In genomic region chr11:133163463-133164419, GRCh38 we compare ENCODE assay signal across 1 cellular context.
TF ChIP-seq lines count a peak whose summit lies in the region.

No MANE protein-coding gene starts in this region.

TF ChIP-seq in WTC11, 78 proteins besides CTCF, POLR2A, EP300 and RAD21 (continued from another document):
- TF ChIP-seq AR (CRISPR knock-in tag; IDR thresholded peaks at IDR 0.05) (no peak), IRF2 (CRISPR knock-in tag; IDR thresholded peaks at IDR 0.05; ENCODE audit: borderline replicate concordance, low read depth) (no peak)
